In genomic region chr14:87888136-87888999, GRCh38 we compare ENCODE assay signal across 9 cellular contexts.
DNase-seq lines count a peak whose midpoint lies in the region; ATAC-seq lines count a peak whose summit lies in the region.
"Had no signal": no experiment of that assay in that cellular context is flagged by ENCODE, and none has a peak within 500 bp of the region (broad histone marks: within the 10 kb centered on the region; RNA-seq: fewer than 3 reads in every experiment).

No MANE protein-coding gene starts in this region.

- no peaks in the 10 kb centered on the region for H3K27me3 ChIP-seq in adipocyte (replicated peaks; ENCODE audit: control insufficient read depth, insufficient read depth, low read length)

- peak overlapping the region; percentile 68 for H3K4me3 ChIP-seq in adipocyte (ENCODE audit: low read length)
- H3K4me3 ChIP-seq: skin epidermis had no signal

- ATAC-seq in left cardiac atrium (no peak), Right ventricle myocardium inferior (no peak), GM21717 (IDR thresholded peaks at IDR 0.05; ENCODE audit: unreplicated experiment) (no peak)

- no peak overlapping the region for H3K9ac ChIP-seq in adipocyte (ENCODE audit: low read length)

- peaks cover 11% of the 10 kb centered on the region for H3K4me1 ChIP-seq in adipocyte (ENCODE audit: control insufficient read depth, insufficient read depth, low read length)

- DNase-seq in left cardiac atrium: peak; percentile 43
- DNase-seq in Right ventricle myocardium inferior (ENCODE audit: missing footprints): no peak
- DNase-seq in HuH-7 (ENCODE audit: low spot score): peak; percentile 23
- DNase-seq in adipocyte (ENCODE audit: low read depth): no peak
- peak; percentile 3 for DNase-seq in myocyte (ENCODE audit: low read depth)
- no peak for DNase-seq in occipital lobe (lab: John Stamatoyannopoulos, UW)
- DNase-seq in NK-92 treated with Interleukin-12 subunit alpha and Interleukin-12 subunit beta, amount 100 ng/mL, for 24 hours (lab: John Stamatoyannopoulos, UW): no peak

- intact Hi-C loops in left cardiac atrium (cut with DNase I) (no loop called here), Right ventricle myocardium inferior (cut with DNase I) (no loop called here)

- H3K9me3 ChIP-seq in adipocyte (ENCODE audit: control insufficient read depth, low read length): no peaks in the 10 kb centered on the region

- no peaks in the 10 kb centered on the region for H3K36me3 ChIP-seq in adipocyte (ENCODE audit: control insufficient read depth, insufficient read depth, low read length, severe bottlenecking)

Comparison
In these comparisons a context has a peak if more than half of its experiments do, and no peak if none do; other contexts are left out.
1. DNase-seq: peak in left cardiac atrium (single experiment), HuH-7 (single experiment) and myocyte (single experiment); none in Right ventricle myocardium inferior (single experiment), adipocyte (single experiment), occipital lobe (single experiment) and NK-92 treated with Interleukin-12 subunit alpha and Interleukin-12 subunit beta, amount 100 ng/mL, for 24 hours (single experiment).